1 cellular context compared by ENCODE assay signal in genomic region chr3:45986303-45986982, GRCh38.
TF ChIP-seq lines count a peak whose summit lies in the region.

No MANE protein-coding gene starts in this region.

TF ChIP-seq in GM23338, 12 proteins besides CTCF, POLR2A, EP300 and RAD21 (continued from another document):
- TF ChIP-seq, protein P1, sequence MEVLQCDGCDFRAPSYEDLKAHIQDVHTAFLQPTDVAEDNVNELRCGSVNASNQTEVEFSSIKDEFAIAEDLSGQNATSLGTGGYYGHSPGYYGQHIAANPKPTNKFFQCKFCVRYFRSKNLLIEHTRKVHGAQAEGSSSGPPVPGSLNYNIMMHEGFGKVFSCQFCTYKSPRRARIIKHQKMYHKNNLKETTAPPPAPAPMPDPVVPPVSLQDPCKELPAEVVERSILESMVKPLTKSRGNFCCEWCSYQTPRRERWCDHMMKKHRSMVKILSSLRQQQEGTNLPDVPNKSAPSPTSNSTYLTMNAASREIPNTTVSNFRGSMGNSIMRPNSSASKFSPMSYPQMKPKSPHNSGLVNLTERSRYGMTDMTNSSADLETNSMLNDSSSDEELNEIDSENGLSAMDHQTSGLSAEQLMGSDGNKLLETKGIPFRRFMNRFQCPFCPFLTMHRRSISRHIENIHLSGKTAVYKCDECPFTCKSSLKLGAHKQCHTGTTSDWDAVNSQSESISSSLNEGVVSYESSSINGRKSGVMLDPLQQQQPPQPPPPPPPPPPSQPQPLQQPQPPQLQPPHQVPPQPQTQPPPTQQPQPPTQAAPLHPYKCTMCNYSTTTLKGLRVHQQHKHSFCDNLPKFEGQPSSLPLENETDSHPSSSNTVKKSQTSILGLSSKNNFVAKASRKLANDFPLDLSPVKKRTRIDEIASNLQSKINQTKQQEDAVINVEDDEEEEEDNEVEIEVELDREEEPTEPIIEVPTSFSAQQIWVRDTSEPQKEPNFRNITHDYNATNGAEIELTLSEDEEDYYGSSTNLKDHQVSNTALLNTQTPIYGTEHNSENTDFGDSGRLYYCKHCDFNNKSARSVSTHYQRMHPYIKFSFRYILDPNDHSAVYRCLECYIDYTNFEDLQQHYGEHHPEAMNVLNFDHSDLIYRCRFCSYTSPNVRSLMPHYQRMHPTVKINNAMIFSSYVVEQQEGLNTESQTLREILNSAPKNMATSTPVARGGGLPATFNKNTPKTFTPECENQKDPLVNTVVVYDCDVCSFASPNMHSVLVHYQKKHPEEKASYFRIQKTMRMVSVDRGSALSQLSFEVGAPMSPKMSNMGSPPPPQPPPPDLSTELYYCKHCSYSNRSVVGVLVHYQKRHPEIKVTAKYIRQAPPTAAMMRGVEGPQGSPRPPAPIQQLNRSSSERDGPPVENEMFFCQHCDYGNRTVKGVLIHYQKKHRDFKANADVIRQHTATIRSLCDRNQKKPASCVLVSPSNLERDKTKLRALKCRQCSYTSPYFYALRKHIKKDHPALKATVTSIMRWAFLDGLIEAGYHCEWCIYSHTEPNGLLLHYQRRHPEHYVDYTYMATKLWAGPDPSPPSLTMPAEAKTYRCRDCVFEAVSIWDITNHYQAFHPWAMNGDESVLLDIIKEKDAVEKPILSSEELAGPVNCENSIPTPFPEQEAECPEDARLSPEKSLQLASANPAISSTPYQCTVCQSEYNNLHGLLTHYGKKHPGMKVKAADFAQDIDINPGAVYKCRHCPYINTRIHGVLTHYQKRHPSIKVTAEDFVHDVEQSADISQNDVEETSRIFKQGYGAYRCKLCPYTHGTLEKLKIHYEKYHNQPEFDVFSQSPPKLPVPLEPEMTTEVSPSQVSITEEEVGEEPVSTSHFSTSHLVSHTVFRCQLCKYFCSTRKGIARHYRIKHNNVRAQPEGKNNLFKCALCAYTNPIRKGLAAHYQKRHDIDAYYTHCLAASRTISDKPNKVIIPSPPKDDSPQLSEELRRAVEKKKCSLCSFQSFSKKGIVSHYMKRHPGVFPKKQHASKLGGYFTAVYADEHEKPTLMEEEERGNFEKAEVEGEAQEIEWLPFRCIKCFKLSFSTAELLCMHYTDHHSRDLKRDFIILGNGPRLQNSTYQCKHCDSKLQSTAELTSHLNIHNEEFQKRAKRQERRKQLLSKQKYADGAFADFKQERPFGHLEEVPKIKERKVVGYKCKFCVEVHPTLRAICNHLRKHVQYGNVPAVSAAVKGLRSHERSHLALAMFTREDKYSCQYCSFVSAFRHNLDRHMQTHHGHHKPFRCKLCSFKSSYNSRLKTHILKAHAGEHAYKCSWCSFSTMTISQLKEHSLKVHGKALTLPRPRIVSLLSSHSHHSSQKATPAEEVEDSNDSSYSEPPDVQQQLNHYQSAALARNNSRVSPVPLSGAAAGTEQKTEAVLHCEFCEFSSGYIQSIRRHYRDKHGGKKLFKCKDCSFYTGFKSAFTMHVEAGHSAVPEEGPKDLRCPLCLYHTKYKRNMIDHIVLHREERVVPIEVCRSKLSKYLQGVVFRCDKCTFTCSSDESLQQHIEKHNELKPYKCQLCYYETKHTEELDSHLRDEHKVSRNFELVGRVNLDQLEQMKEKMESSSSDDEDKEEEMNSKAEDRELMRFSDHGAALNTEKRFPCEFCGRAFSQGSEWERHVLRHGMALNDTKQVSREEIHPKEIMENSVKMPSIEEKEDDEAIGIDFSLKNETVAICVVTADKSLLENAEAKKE (CRISPR knock-in tag; IDR thresholded peaks at IDR 0.05): no peak
- no peak for TF ChIP-seq STAT1 (IDR thresholded peaks at IDR 0.05; ENCODE audit: unreplicated experiment)
